ENCODE assay signal across 8 cellular contexts in the genomic region with DNA sequence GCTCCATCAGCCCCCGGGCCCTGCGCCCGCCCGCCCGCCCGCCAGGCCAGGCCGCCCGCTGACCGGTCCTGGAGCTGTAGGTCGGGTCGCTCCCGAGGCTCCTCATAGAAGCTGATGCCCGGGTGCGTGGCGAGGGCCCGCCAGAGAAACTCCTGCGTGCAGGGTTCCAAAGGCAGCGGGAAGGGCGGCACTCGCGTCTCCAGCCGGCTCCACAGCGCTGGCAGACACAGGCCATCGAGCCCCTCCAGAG. TPM values are rescaled to one million over a fixed set of nuclear protein-coding genes. Genes with fewer than 3 reads are reported as not detected.
DNase-seq lines count a peak whose midpoint lies in the region; ATAC-seq and TF ChIP-seq lines count a peak whose summit lies in the region.

No MANE protein-coding gene starts in this region.

- H3K36me3 ChIP-seq in HUES6 (ENCODE audit: control insufficient read depth, insufficient read depth, low read length): peaks cover 16% of the 10 kb centered on the region
- peaks cover 8% of the 10 kb centered on the region in 2 donors for H3K36me3 ChIP-seq in duodenal mucosa (ENCODE audit: control insufficient read depth in 1 of 2, insufficient read depth in 2 of 2, low read length in 2 of 2)

- no peak for DNase-seq in naive thymus-derived CD8-positive, alpha-beta T cell
- DNase-seq in SW 1271 (lab: John Stamatoyannopoulos, UW) (no peak), C1 segment of cervical spinal cord (lab: John Stamatoyannopoulos, UW) (no peak), ureter (ENCODE audit: low spot score) (no peak)

- peak overlapping the region; percentile 97 to 99 (median 98) for H3K4me3 Mint-ChIP-seq in naive thymus-derived CD8-positive, alpha-beta T cell

- peaks cover 0 to 21% (median 7%) of the 10 kb centered on the region in 3 donors for H3K36me3 Mint-ChIP-seq in naive thymus-derived CD8-positive, alpha-beta T cell

- H3K27ac Mint-ChIP-seq in naive thymus-derived CD8-positive, alpha-beta T cell: peak overlapping the region; percentile 92 to 100 (median 100)

- POLR2A ChIA-PET in naive thymus-derived CD8-positive, alpha-beta T cell (lab: Charles Lee): interaction anchor here (0.6 to 3.3 kb wide), 4 partner anchors 9 to 746 kb away, joined by 3 to 20 read pairs (median 4); partner anchors contain the start of gene KDM8

- H3K9me3 ChIP-seq in HUES6 (ENCODE audit: control insufficient read depth, insufficient read depth, low read depth, low read length) (no peaks in the 10 kb centered on the region), duodenal mucosa (ENCODE audit: control insufficient read depth in 1 of 2, low read length in 2 of 2) (no peaks in the 10 kb centered on the region)

- peak overlapping the region; percentile 81 for H3K9ac ChIP-seq in HUES6 (ENCODE audit: low read length)
- peak overlapping the region in 1 of 2 donors; percentile 72 for H3K9ac ChIP-seq in duodenal mucosa (ENCODE audit: low read depth in 1 of 2, low read length in 2 of 2)

- H3K9me3 Mint-ChIP-seq in naive thymus-derived CD8-positive, alpha-beta T cell: no peaks in the 10 kb centered on the region

- H3K27me3 Mint-ChIP-seq in naive thymus-derived CD8-positive, alpha-beta T cell: no peaks in the 10 kb centered on the region

- no peaks in the 10 kb centered on the region for H3K27me3 ChIP-seq in HUES6 (ENCODE audit: control insufficient read depth, insufficient read depth, low read length)
- no peaks in the 10 kb centered on the region for H3K27me3 ChIP-seq in duodenal mucosa (ENCODE audit: control insufficient read depth in 1 of 2, insufficient read depth in 2 of 2, low read length in 2 of 2)

- peak overlapping the region; percentile 94 for H3K4me3 ChIP-seq in HUES6 (ENCODE audit: low read depth, low read length)
- peak overlapping the region; percentile 87 to 89 for H3K4me3 ChIP-seq in duodenal mucosa (ENCODE audit: low read depth in 1 of 2, low read length in 2 of 2)

- peak overlapping the region; percentile 52 for H3K27ac ChIP-seq in 22Rv1
- H3K27ac ChIP-seq in HUES6 (ENCODE audit: low read depth, low read length): no peak overlapping the region
- no peak overlapping the region for H3K27ac ChIP-seq in duodenal mucosa (ENCODE audit: low read depth, low read length)

- H3K4me1 Mint-ChIP-seq in naive thymus-derived CD8-positive, alpha-beta T cell: peaks cover 27 to 50% (median 42%) of the 10 kb centered on the region in 4 donors

- TF ChIP-seq CTCF in 22Rv1 (IDR thresholded peaks at IDR 0.05): no peak

- H3K4me1 ChIP-seq in HUES6 (ENCODE audit: control insufficient read depth, insufficient read depth, low read length) (no peaks in the 10 kb centered on the region; the same call in none of the 2 replicates), duodenal mucosa (ENCODE audit: control insufficient read depth in 1 of 2, insufficient read depth in 2 of 2, low read length in 2 of 2) (peaks cover 22 to 24% of the 10 kb centered on the region in 2 donors)

- ATAC-seq in GM21360 (IDR thresholded peaks at IDR 0.05; ENCODE audit: unreplicated experiment): peak; percentile 28
- peak; percentile 20 to 38 for ATAC-seq in naive thymus-derived CD8-positive, alpha-beta T cell

RNA-seq across cellular contexts. Expression of gene GTF3C1, which starts 0.2 kb away (rescaled TPM):
- total RNA-seq in naive thymus-derived CD8-positive, alpha-beta T cell: 10 to 100 TPM; 56.4 to 56.6 TPM
- polyA plus RNA-seq in naive thymus-derived CD8-positive, alpha-beta T cell: 10 to 100 TPM; 25.8 to 36.1 (median 26.9) TPM
- total RNA-seq in ureter: 72.5 TPM

RNA-seq across cellular contexts. Expression of gene KATNIP, which starts 0.4 kb away (rescaled TPM):
- 10 to 100 TPM; 17.0 to 23.4 TPM for total RNA-seq in naive thymus-derived CD8-positive, alpha-beta T cell
- polyA plus RNA-seq in naive thymus-derived CD8-positive, alpha-beta T cell: 1 to 10 TPM; 1.3 to 3.4 (median 1.9) TPM
- 46.0 TPM for total RNA-seq in ureter
